18 cellular contexts compared by ENCODE assay signal in the genomic region with DNA sequence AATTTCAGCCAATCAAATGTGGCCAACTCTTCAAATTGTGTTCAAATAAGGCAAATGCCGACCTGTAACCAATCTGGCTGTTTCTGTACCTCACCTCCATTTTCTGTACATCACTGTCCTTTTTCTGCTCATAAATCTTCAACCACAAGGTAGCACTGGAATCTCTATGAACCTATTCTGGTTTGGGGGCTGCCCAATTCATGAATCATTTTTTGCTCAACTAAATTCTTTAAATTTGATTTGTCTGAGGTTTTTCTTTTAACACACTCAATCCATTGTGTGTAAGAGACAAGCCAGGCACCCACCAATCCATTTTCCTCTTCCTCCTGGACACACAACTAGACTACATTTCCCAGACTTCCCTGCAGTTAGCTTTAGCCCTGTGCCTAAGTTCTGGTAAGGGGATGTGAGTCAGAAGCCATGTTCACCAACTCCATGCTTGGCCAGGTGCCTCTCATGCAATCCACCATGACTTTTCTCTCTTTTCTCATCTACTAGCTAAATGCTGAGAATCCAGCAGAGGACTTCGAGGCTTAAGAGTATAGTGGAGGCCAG.
A peak's percentile ranks its signal among the peaks of the same experiment; 100 is the strongest.
DNase-seq lines count a peak whose midpoint lies in the region; ATAC-seq, FAIRE-seq and TF ChIP-seq lines count a peak whose summit lies in the region.
"Had no signal": no experiment of that assay in that cellular context is flagged by ENCODE, and none has a peak within 500 bp of the region (broad histone marks: within the 10 kb centered on the region; RNA-seq: fewer than 3 reads in every experiment).

No MANE protein-coding gene starts in this region.

- no peak overlapping the region for H4K8ac ChIP-seq in mesendoderm (ENCODE audit: low read depth, low read length)

- FAIRE-seq in GM12891 (lab: Jason Lieb, UNC) (peak; percentile 31), D721Med (lab: Jason Lieb, UNC) (no peak)
- FAIRE-seq: A549, GM18507 had no signal

- H3K56ac ChIP-seq in mesendoderm (ENCODE audit: low read length), result no peak overlapping the region

- no peaks in the 10 kb centered on the region for H3K27me3 Mint-ChIP-seq in WTC11 (ENCODE audit: low read depth)
- H3K27me3 Mint-ChIP-seq: CD4-positive, alpha-beta memory T cell had no signal

- H2BK15ac ChIP-seq in mesendoderm (replicated peaks; ENCODE audit: low read depth), result no peak overlapping the region

- no peak overlapping the region for H3K27ac ChIP-seq in HEK293 (ENCODE audit: extremely low read depth, low read depth, low read length)
- no peak overlapping the region for H3K27ac ChIP-seq in mesendoderm (ENCODE audit: low read depth, low read length)
- H3K27ac ChIP-seq: A549, C4-2B, HL-60 had no signal

- H3K36me3 ChIP-seq in HEK293 (ENCODE audit: control insufficient read depth in 2 of 2, insufficient read depth in 1 of 2, low read length in 2 of 2), result no peaks in the 10 kb centered on the region
- no peaks in the 10 kb centered on the region for H3K36me3 ChIP-seq in mesendoderm (ENCODE audit: control insufficient read depth, insufficient read depth, low read length)
- H3K36me3 ChIP-seq: BE2C had no signal

- DNase-seq in GM12891 (ENCODE audit: insufficient read length, low spot score) (no peak), WTC11 (ENCODE audit: low spot score) (no peak), fibroblast of mammary gland (ENCODE audit: low read depth) (peak; percentile 11), mesendoderm (no peak), D721Med (ENCODE audit: insufficient read length, low spot score) (no peak)
- DNase-seq: BE2C; CD4-positive, alpha-beta memory T cell; COR-L47; DND-41; H7; IMR-90; KG1 had no signal

- no peaks in the 10 kb centered on the region for H3K79me1 ChIP-seq in mesendoderm (ENCODE audit: low read length)

- H3K9me3 ChIP-seq in HEK293 (ENCODE audit: control insufficient read depth, insufficient read depth, low read depth, low read length), result no peaks in the 10 kb centered on the region
- H3K9me3 ChIP-seq: A549, BE2C had no signal

- peaks cover 21% of the 10 kb centered on the region for H3K36me3 Mint-ChIP-seq in WTC11

- TF ChIP-seq POLR2A in GM12891 (IDR thresholded peaks at IDR 0.05; ENCODE audit: low read depth, low read length), result no peak

- H3K79me2 ChIP-seq in mesendoderm (ENCODE audit: control insufficient read depth, insufficient read depth, low read length), result no peaks in the 10 kb centered on the region

- WGBS in mesendoderm (ENCODE audit: extremely low coverage, insufficient coverage, low lambda C conversion rate), result no CpG with 5 or more reads among the region's 2 CpGs

- H3K4me3 Mint-ChIP-seq in WTC11, result no peak overlapping the region
- H3K4me3 Mint-ChIP-seq: CD4-positive, alpha-beta memory T cell had no signal

- POLR2A ChIA-PET in HEK293 (lab: Yijun Ruan, JAX) (no interaction called here), WTC11 (lab: Charles Lee) (no interaction called here)

- TF ChIP-seq CTCF in HEK293 (tag by site-specific recombination; IDR thresholded peaks at IDR 0.05) (no peak), WTC11 (IDR thresholded peaks at IDR 0.05) (no peak), fibroblast of mammary gland (conservative IDR thresholded peaks at IDR 0.05; ENCODE audit: control insufficient read depth, insufficient read depth, low read depth, low read length) (no peak), D721Med (IDR thresholded peaks at IDR 0.05; ENCODE audit: insufficient read depth, missing control alignments) (no peak)

- H3K4me1 ChIP-seq in HEK293 (ENCODE audit: control insufficient read depth, insufficient read depth, low read length) (no peaks in the 10 kb centered on the region), mesendoderm (ENCODE audit: control insufficient read depth, low read depth, low read length) (no peaks in the 10 kb centered on the region)
- H3K4me1 ChIP-seq: A549, BE2C had no signal

- H3K9me3 Mint-ChIP-seq in WTC11, result peaks cover 26% of the 10 kb centered on the region

- no peak overlapping the region for H3K23ac ChIP-seq in mesendoderm (ENCODE audit: low read length)

- CTCF ChIA-PET in HEK293 (lab: Yijun Ruan, JAX), result interaction anchor here (0.7 kb wide), 1 partner anchor 151 kb away, joined by 4 read pairs; no protein-coding TSS in a partner anchor
- CTCF ChIA-PET in WTC11 (lab: Charles Lee), result no interaction called here

- H4K5ac ChIP-seq in mesendoderm (ENCODE audit: low read length), result no peak overlapping the region

- no peak overlapping the region for H3K4me2 ChIP-seq in mesendoderm (ENCODE audit: low read length)
- H3K4me2 ChIP-seq: A549 had no signal

- H2AK5ac ChIP-seq in mesendoderm (ENCODE audit: low read length), result no peak overlapping the region

- H3K18ac ChIP-seq in mesendoderm (ENCODE audit: low read length), result no peak overlapping the region

- no peak overlapping the region for H3K4ac ChIP-seq in mesendoderm (ENCODE audit: low read depth, low read length)

- H3K4me3 ChIP-seq in HEK293 (ENCODE audit: low read depth, low read length) (no peak overlapping the region), fibroblast of mammary gland (ENCODE audit: control insufficient read depth, low read depth, low read length) (no peak overlapping the region), mesendoderm (ENCODE audit: low read length) (no peak overlapping the region)
- H3K4me3 ChIP-seq: A549 had no signal

- ATAC-seq in WTC11 (peak; percentile 48; the same call in 1 of the 2 replicates), HG03342 (IDR thresholded peaks at IDR 0.05; ENCODE audit: unreplicated experiment) (no peak)
- ATAC-seq: A549 had no signal

- no peak overlapping the region for H3K9ac ChIP-seq in mesendoderm (ENCODE audit: low read length)

- no peak overlapping the region for H3K27ac Mint-ChIP-seq in WTC11
- H3K27ac Mint-ChIP-seq: CD4-positive, alpha-beta memory T cell had no signal

- H3K4me1 Mint-ChIP-seq in WTC11, result no peaks in the 10 kb centered on the region

- no peaks in the 10 kb centered on the region for H3K27me3 ChIP-seq in mesendoderm (ENCODE audit: insufficient read depth, low read length, poor library complexity)
- H3K27me3 ChIP-seq: BE2C had no signal

- no peak overlapping the region for H2BK120ac ChIP-seq in mesendoderm (ENCODE audit: low read depth, low read length)

- no peak overlapping the region for H2BK5ac ChIP-seq in mesendoderm (ENCODE audit: low read length)

TF ChIP-seq in GM12891, 5 proteins besides CTCF, POLR2A, EP300 and RAD21:
- TF ChIP-seq POLR2AphosphoS5 (IDR thresholded peaks at IDR 0.05; ENCODE audit: low read depth, low read length) (no peak), PAX5 (IDR thresholded peaks at IDR 0.05; ENCODE audit: insufficient read depth, low read length, severe bottlenecking) (no peak), POU2F2 (IDR thresholded peaks at IDR 0.05; ENCODE audit: low read depth, low read length) (no peak), TAF1 (IDR thresholded peaks at IDR 0.05; ENCODE audit: low read depth, low read length) (no peak), SPI1 (IDR thresholded peaks at IDR 0.05; ENCODE audit: low read depth, low read length) (no peak)
TF ChIP-seq in GM12891: peak in this region for 0.

TF ChIP-seq in HEK293, 187 proteins besides CTCF, POLR2A, EP300 and RAD21:
- TF ChIP-seq ZNF549 (tag by site-specific recombination; IDR thresholded peaks at IDR 0.05) (peak; percentile 94), ZNF19 (tag by site-specific recombination; IDR thresholded peaks at IDR 0.05; ENCODE audit: low read depth) (no peak), ZNF292 (tag by site-specific recombination; IDR thresholded peaks at IDR 0.05; ENCODE audit: borderline replicate concordance, low read depth) (no peak), ZNF626 (tag by site-specific recombination; IDR thresholded peaks at IDR 0.05) (no peak), SALL2 (tag by site-specific recombination; IDR thresholded peaks at IDR 0.05; ENCODE audit: borderline replicate concordance) (no peak), ZBTB1 (tag by site-specific recombination; IDR thresholded peaks at IDR 0.05) (no peak)

TF ChIP-seq in WTC11, 78 proteins besides CTCF, POLR2A, EP300 and RAD21 (continues in another document):
- TF ChIP-seq IRF2 (CRISPR knock-in tag; IDR thresholded peaks at IDR 0.05; ENCODE audit: borderline replicate concordance, low read depth) (no peak), FOXK1 (CRISPR knock-in tag; IDR thresholded peaks at IDR 0.05) (no peak), CREB1 (CRISPR knock-in tag; IDR thresholded peaks at IDR 0.05) (no peak), EMX1 (CRISPR knock-in tag; IDR thresholded peaks at IDR 0.05) (no peak), GABPB1 (CRISPR knock-in tag; IDR thresholded peaks at IDR 0.05) (no peak), NFE2L1 (CRISPR knock-in tag; IDR thresholded peaks at IDR 0.05) (no peak)
- TF ChIP-seq, protein P1, sequence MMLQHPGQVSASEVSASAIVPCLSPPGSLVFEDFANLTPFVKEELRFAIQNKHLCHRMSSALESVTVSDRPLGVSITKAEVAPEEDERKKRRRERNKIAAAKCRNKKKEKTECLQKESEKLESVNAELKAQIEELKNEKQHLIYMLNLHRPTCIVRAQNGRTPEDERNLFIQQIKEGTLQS (CRISPR knock-in tag; conservative IDR thresholded peaks at IDR 0.05), result no peak
- TF ChIP-seq, protein P2, sequence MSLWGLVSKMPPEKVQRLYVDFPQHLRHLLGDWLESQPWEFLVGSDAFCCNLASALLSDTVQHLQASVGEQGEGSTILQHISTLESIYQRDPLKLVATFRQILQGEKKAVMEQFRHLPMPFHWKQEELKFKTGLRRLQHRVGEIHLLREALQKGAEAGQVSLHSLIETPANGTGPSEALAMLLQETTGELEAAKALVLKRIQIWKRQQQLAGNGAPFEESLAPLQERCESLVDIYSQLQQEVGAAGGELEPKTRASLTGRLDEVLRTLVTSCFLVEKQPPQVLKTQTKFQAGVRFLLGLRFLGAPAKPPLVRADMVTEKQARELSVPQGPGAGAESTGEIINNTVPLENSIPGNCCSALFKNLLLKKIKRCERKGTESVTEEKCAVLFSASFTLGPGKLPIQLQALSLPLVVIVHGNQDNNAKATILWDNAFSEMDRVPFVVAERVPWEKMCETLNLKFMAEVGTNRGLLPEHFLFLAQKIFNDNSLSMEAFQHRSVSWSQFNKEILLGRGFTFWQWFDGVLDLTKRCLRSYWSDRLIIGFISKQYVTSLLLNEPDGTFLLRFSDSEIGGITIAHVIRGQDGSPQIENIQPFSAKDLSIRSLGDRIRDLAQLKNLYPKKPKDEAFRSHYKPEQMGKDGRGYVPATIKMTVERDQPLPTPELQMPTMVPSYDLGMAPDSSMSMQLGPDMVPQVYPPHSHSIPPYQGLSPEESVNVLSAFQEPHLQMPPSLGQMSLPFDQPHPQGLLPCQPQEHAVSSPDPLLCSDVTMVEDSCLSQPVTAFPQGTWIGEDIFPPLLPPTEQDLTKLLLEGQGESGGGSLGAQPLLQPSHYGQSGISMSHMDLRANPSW (CRISPR knock-in tag; conservative IDR thresholded peaks at IDR 0.05; ENCODE audit: low read depth), result no peak
- TF ChIP-seq, protein P3, sequence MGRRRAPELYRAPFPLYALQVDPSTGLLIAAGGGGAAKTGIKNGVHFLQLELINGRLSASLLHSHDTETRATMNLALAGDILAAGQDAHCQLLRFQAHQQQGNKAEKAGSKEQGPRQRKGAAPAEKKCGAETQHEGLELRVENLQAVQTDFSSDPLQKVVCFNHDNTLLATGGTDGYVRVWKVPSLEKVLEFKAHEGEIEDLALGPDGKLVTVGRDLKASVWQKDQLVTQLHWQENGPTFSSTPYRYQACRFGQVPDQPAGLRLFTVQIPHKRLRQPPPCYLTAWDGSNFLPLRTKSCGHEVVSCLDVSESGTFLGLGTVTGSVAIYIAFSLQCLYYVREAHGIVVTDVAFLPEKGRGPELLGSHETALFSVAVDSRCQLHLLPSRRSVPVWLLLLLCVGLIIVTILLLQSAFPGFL (CRISPR knock-in tag; IDR thresholded peaks at IDR 0.05; ENCODE audit: borderline replicate concordance), result no peak
